In the genomic region with DNA sequence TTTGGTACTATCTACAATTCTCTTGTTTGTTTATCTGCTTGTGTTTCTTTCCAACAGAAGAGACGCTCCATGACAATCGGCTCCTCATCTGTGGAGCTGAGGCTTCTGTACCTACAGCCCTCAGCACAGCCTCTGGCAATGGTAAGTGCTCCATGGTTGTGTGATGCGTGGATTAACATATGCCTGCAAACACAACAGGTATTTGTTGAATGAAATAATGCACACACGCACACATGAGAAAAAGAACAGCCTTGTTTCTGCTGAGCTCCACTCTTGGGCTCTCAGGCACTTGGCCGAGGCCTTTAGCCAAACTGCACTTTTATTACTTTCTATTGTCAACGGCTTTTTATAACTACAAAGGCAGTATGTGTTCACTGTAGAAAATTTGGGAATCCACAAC, we compare ENCODE assay signal across 16 cellular contexts.
"Had no signal": no experiment of that assay in that cellular context is flagged by ENCODE, and none has a peak within 500 bp of the region (broad histone marks: within the 10 kb centered on the region; RNA-seq: fewer than 3 reads in every experiment).

No MANE protein-coding gene starts in this region.

- H3K36me3 ChIP-seq: esophagus squamous epithelium, ovary, thoracic aorta had no signal

- H3K27ac ChIP-seq: esophagus squamous epithelium, ovary, thoracic aorta had no signal

- H3K4me3 Mint-ChIP-seq: activated CD4-positive, alpha-beta T cell treated with anti-CD3 and anti-CD28 coated beads, Interleukin-2, amount 10 ng/mL, durations not matched to agents 7 days and 5 days; activated naive CD8-positive, alpha-beta T cell treated with anti-CD3 and anti-CD28 coated beads for 36 hours; activated T-cell treated with anti-CD3 and anti-CD28 coated beads, Interleukin-2, amount 50 U/mL, for 72 hours; brain had no signal

- ATAC-seq: activated T-cell treated with anti-CD3 and anti-CD28 coated beads, Interleukin-2, amount 50 U/mL, for 72 hours had no signal

- DNase-seq: activated CD4-positive, alpha-beta T cell treated with anti-CD3 and anti-CD28 coated beads, Interleukin-2, amount 10 ng/mL, durations not matched to agents 7 days and 5 days; activated CD4-positive, CD25-positive, alpha-beta regulatory T cell; activated CD8-positive, alpha-beta memory T cell treated with anti-CD3 and anti-CD28 coated beads, Interleukin-2, amount 50 U/mL, for 48 hours; activated gamma-delta T cell treated with Interleukin-2 at 50 U/mL for 16 hours; activated naive CD8-positive, alpha-beta T cell treated with anti-CD3 and anti-CD28 coated beads for 36 hours; activated T-cell treated with anti-CD3 and anti-CD28 coated beads, Interleukin-2, amount 50 U/mL, for 72 hours; central memory CD4-positive, alpha-beta T cell; cortex of kidney; effector CD4-positive, alpha-beta T cell; esophagus squamous epithelium; kidney glomerular epithelial cell; ovary; stimulated activated CD4-positive, alpha-beta T cell treated with anti-CD3 and anti-CD28 coated beads, Interleukin-12 subunit alpha, Interleukin-12 subunit beta, amount 100 ng/mL, for 4 hours; stimulated activated CD4-positive, alpha-beta T cell treated with anti-CD3 and anti-CD28 coated beads, Interleukin-2, amount 100 ng/mL, for 24 hours had no signal

- H3K36me3 Mint-ChIP-seq: activated naive CD8-positive, alpha-beta T cell treated with anti-CD3 and anti-CD28 coated beads for 36 hours; brain had no signal

- H3K9me3 Mint-ChIP-seq: activated CD4-positive, alpha-beta T cell treated with anti-CD3 and anti-CD28 coated beads, Interleukin-2, amount 10 ng/mL, durations not matched to agents 7 days and 5 days; activated naive CD8-positive, alpha-beta T cell treated with anti-CD3 and anti-CD28 coated beads for 36 hours had no signal

- H3K9me3 ChIP-seq: esophagus squamous epithelium, ovary had no signal

- H3K4me3 ChIP-seq: esophagus squamous epithelium, ovary, thoracic aorta had no signal

- H3K4me1 Mint-ChIP-seq: activated CD4-positive, alpha-beta T cell treated with anti-CD3 and anti-CD28 coated beads, Interleukin-2, amount 10 ng/mL, durations not matched to agents 7 days and 5 days had no signal

- H3K27ac Mint-ChIP-seq: activated CD4-positive, alpha-beta T cell treated with anti-CD3 and anti-CD28 coated beads, Interleukin-2, amount 10 ng/mL, durations not matched to agents 7 days and 5 days; activated naive CD8-positive, alpha-beta T cell treated with anti-CD3 and anti-CD28 coated beads for 36 hours; activated T-cell treated with anti-CD3 and anti-CD28 coated beads, Interleukin-2, amount 50 U/mL, for 72 hours had no signal

- H3K27me3 ChIP-seq: esophagus squamous epithelium, ovary had no signal
